In the genomic region with DNA sequence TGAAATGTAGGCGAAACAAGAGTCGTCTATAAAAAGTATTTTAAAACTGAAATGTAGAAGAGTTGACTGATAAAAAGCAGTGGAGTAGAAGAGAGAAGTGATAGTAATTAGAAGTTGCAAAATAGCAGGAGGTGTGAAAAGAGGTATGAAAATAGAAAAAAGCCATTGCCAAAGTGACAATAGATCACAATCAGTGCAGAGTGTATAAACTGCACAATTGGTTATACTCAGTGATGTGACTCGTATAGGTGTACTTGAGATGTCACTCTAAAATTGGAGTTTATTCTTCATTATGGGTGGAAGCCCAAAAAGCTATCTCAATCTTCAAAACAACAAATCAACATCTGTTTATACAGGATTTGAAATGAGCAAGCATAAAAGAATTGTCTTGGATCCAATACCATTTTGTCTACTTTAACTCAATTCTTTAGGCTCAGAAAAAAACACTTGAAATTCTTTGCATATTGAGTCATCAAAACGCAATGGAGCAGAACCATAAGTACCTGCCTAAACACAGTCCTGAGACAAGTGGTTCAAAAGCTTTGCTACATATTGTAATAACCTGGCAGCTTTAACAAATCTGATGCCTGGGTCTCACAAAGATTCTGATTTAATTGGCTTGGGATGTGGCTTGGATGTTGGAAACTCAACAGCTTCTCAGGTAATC, we compare ENCODE assay signal across 9 cellular contexts. TPM values are rescaled to one million over a fixed set of nuclear protein-coding genes. Genes with fewer than 3 reads are reported as not detected.
DNase-seq lines count a peak whose midpoint lies in the region; ATAC-seq and TF ChIP-seq lines count a peak whose summit lies in the region.
"Had no signal": no experiment of that assay in that cellular context is flagged by ENCODE, and none has a peak within 500 bp of the region (broad histone marks: within the 10 kb centered on the region; RNA-seq: fewer than 3 reads in every experiment).

No MANE protein-coding gene starts in this region.

- no peaks in the 10 kb centered on the region for H4K20me1 ChIP-seq in mammary epithelial cell (ENCODE audit: insufficient read depth, low read length)

- H3K36me3 ChIP-seq in mammary epithelial cell (ENCODE audit: insufficient read depth, low read length), result peaks cover 10% of the 10 kb centered on the region

- H3K9ac ChIP-seq in mammary epithelial cell (ENCODE audit: insufficient read depth, low read length), result no peak overlapping the region

- peaks cover 0 to 9% (median 4%) of the 10 kb centered on the region in 3 donors for H3K36me3 Mint-ChIP-seq in immature natural killer cell
- peaks cover 30% of the 10 kb centered on the region for H3K36me3 Mint-ChIP-seq in activated CD4-positive, alpha-beta T cell treated with anti-CD3 and anti-CD28 coated beads, Interleukin-2, amount 10 ng/mL, durations not matched to agents 24 days and 14 days (ENCODE audit: low read depth)

- ATAC-seq in GM21526 (IDR thresholded peaks at IDR 0.05; ENCODE audit: low FRiP score, unreplicated experiment), result peak; percentile 83

- H3K9me3 ChIP-seq in mammary epithelial cell (replicated peaks; ENCODE audit: insufficient read depth, low read length), result no peaks in the 10 kb centered on the region

- CTCF ChIA-PET in mammary epithelial cell (lab: Charles Lee; ENCODE audit: low non-redundant PET), result interaction anchor here (0.5 to 0.6 kb wide), 2 partner anchors 87 to 693 kb away, joined by 4 to 5 read pairs; no protein-coding TSS in a partner anchor

- TF ChIP-seq CTCF in mammary epithelial cell (conservative IDR thresholded peaks at IDR 0.05 in 1 of 2, IDR thresholded peaks at IDR 0.05 in 1 of 2; ENCODE audit: extremely low read depth in 1 of 2, insufficient read depth in 1 of 2, low read depth in 1 of 2, low read length in 2 of 2), result no peak

- H3K4me1 Mint-ChIP-seq in immature natural killer cell, result peaks cover 5 to 8% of the 10 kb centered on the region in 2 donors
- peaks cover 15% of the 10 kb centered on the region for H3K4me1 Mint-ChIP-seq in activated CD4-positive, alpha-beta T cell treated with anti-CD3 and anti-CD28 coated beads, Interleukin-2, amount 10 ng/mL, durations not matched to agents 24 days and 14 days

- no peak overlapping the region for H3K27ac Mint-ChIP-seq in immature natural killer cell
- no peak overlapping the region for H3K27ac Mint-ChIP-seq in activated CD4-positive, alpha-beta T cell treated with anti-CD3 and anti-CD28 coated beads, Interleukin-2, amount 10 ng/mL, durations not matched to agents 24 days and 14 days
- H3K27ac Mint-ChIP-seq: stimulated activated naive CD8-positive, alpha-beta T cell treated with anti-CD3 and anti-CD28 coated beads, Interleukin-15, Interleukin-2, amounts not matched to agents 100 ng/mL and 50 ng/mL, for 24 hours had no signal

- WGBS in mammary epithelial cell (ENCODE audit: low coverage, missing lambda C conversion rate), result 75% methylated on average over 4 of the region's 4 CpGs

- intact Hi-C loops in mammary epithelial cell (cut with micrococcal nuclease), result loop anchor here (1.0 kb wide), 1 partner anchor 9 kb away; the partner anchor contains the start of gene IKBIP
- intact Hi-C loops in posterior cingulate gyrus (cut with DNase I), result no loop called here
- intact Hi-C loops in activated CD4-positive, alpha-beta T cell treated with anti-CD3 and anti-CD28 coated beads, Interleukin-2, amount 10 ng/mL, durations not matched to agents 24 days and 14 days (cut with micrococcal nuclease), result no loop called here

- H3K4me1 ChIP-seq in mammary epithelial cell (ENCODE audit: insufficient read depth, low read length), result peaks cover 20% of the 10 kb centered on the region

- no peaks in the 10 kb centered on the region for H3K27me3 Mint-ChIP-seq in immature natural killer cell (ENCODE audit: low read depth in 3 of 3)
- H3K27me3 Mint-ChIP-seq in activated CD4-positive, alpha-beta T cell treated with anti-CD3 and anti-CD28 coated beads, Interleukin-2, amount 10 ng/mL, durations not matched to agents 24 days and 14 days, result no peaks in the 10 kb centered on the region
- H3K27me3 Mint-ChIP-seq: stimulated activated naive CD8-positive, alpha-beta T cell treated with anti-CD3 and anti-CD28 coated beads, Interleukin-15, Interleukin-2, amounts not matched to agents 100 ng/mL and 50 ng/mL, for 24 hours had no signal

- peaks cover 78% of the 10 kb centered on the region for H3K79me2 ChIP-seq in mammary epithelial cell (ENCODE audit: insufficient read depth, low read length)

- H2AFZ ChIP-seq in mammary epithelial cell (ENCODE audit: low read depth, low read length), result no peak overlapping the region

- in situ Hi-C loops in mammary epithelial cell (cut with MboI; ENCODE audit: low sequenced_read_pairs in 2 of 2), result no loop called here

- no peak overlapping the region for H3K4me3 Mint-ChIP-seq in immature natural killer cell
- no peak overlapping the region for H3K4me3 Mint-ChIP-seq in activated CD4-positive, alpha-beta T cell treated with anti-CD3 and anti-CD28 coated beads, Interleukin-2, amount 10 ng/mL, durations not matched to agents 24 days and 14 days
- H3K4me3 Mint-ChIP-seq: stimulated activated naive CD8-positive, alpha-beta T cell treated with anti-CD3 and anti-CD28 coated beads, Interleukin-15, Interleukin-2, amounts not matched to agents 100 ng/mL and 50 ng/mL, for 24 hours had no signal

- BruUV-seq in mammary epithelial cell (replicated peaks; lab: Mats Ljungman, UMichigan), result no TSS peak

- H3K4me2 ChIP-seq in mammary epithelial cell (ENCODE audit: insufficient read depth, low read depth, low read length), result peak overlapping the region; percentile 38

- no peaks in the 10 kb centered on the region for H3K9me3 Mint-ChIP-seq in immature natural killer cell
- H3K9me3 Mint-ChIP-seq in activated CD4-positive, alpha-beta T cell treated with anti-CD3 and anti-CD28 coated beads, Interleukin-2, amount 10 ng/mL, durations not matched to agents 24 days and 14 days, result no peaks in the 10 kb centered on the region
- H3K9me3 Mint-ChIP-seq: stimulated activated naive CD8-positive, alpha-beta T cell treated with anti-CD3 and anti-CD28 coated beads, Interleukin-15, Interleukin-2, amounts not matched to agents 100 ng/mL and 50 ng/mL, for 24 hours had no signal

- dilution Hi-C loops in mammary epithelial cell (cut with HindIII; ENCODE audit: low sequenced_read_pairs), result no loop called here

- DNase-seq in Daoy (ENCODE audit: low read depth) (peak; percentile 64), HT1080 (ENCODE audit: low read depth) (peak; percentile 74), mammary epithelial cell (peak; percentile 79), AML-193 (lab: John Stamatoyannopoulos, UW) (no peak), posterior cingulate gyrus (no peak), immature natural killer cell (no peak)
- no peak for DNase-seq in activated CD4-positive, alpha-beta T cell treated with anti-CD3 and anti-CD28 coated beads, Interleukin-2, amount 10 ng/mL, durations not matched to agents 24 days and 14 days

- no peaks in the 10 kb centered on the region for H3K27me3 ChIP-seq in mammary epithelial cell (ENCODE audit: insufficient read depth, low read length)

- H3K27ac ChIP-seq in mammary epithelial cell (ENCODE audit: insufficient read depth, low read depth, low read length), result peak overlapping the region; percentile 16

- no peak overlapping the region for H3K4me3 ChIP-seq in mammary epithelial cell (replicated peaks in 1 of 3; ENCODE audit: insufficient read depth in 1 of 3, low read depth in 2 of 3, low read length in 3 of 3)

RNA-seq across cellular contexts. Expression of gene IKBIP, which starts 8.8 kb away (rescaled TPM):
- total RNA-seq in Daoy (2014; rRNA removed; shearing (Covaris generic)), result 55.3 and 81.4 TPM in 2 replicates
- total RNA-seq in HT1080 (2014; rRNA removed; shearing (Covaris generic)), result 62.7 and 67.1 TPM in 2 replicates
- 73.6 and 84.5 TPM in 2 replicates for polyA plus RNA-seq in HT1080 (2015; cell fraction: cytosol; rRNA removed)
- 61.4 and 61.6 TPM in 2 replicates for polyA plus RNA-seq in HT1080 (2015; cell fraction: nucleus; rRNA removed)
- total RNA-seq in mammary epithelial cell, result 10 to 100 TPM; 46.2 TPM
- polyA plus RNA-seq in mammary epithelial cell, result 31.5 TPM
- 6.3 TPM for polyA minus RNA-seq in mammary epithelial cell
- polyA plus RNA-seq in immature natural killer cell, result 10 to 100 TPM in 1 of 3 donors, 1 to 10 TPM in 2; 6.7 to 13.5 (median 6.9) TPM
- 35.0 and 36.9 TPM in 2 replicates for total RNA-seq in activated CD4-positive, alpha-beta T cell treated with anti-CD3 and anti-CD28 coated beads, Interleukin-2, amount 10 ng/mL, durations not matched to agents 24 days and 14 days

RNA-seq across cellular contexts. Expression of gene APAF1, which starts 9.3 kb away (rescaled TPM):
- 13.3 and 14.9 TPM in 2 replicates for total RNA-seq in Daoy (2014; rRNA removed; shearing (Covaris generic))
- total RNA-seq in HT1080 (2014; rRNA removed; shearing (Covaris generic)), result 10.0 and 11.4 TPM in 2 replicates
- polyA plus RNA-seq in HT1080 (2015; cell fraction: cytosol; rRNA removed), result 8.2 and 13.2 TPM in 2 replicates
- 19.1 and 21.5 TPM in 2 replicates for polyA plus RNA-seq in HT1080 (2015; cell fraction: nucleus; rRNA removed)
- total RNA-seq in mammary epithelial cell, result 10 to 100 TPM; 17.0 to 18.0 TPM
- polyA plus RNA-seq in mammary epithelial cell, result 6.4 TPM
- polyA minus RNA-seq in mammary epithelial cell, result 15.2 TPM
- 10 to 100 TPM in 1 of 3 donors, 1 to 10 TPM in 2; 5.5 to 12.6 (median 7.3) TPM for polyA plus RNA-seq in immature natural killer cell
- total RNA-seq in activated CD4-positive, alpha-beta T cell treated with anti-CD3 and anti-CD28 coated beads, Interleukin-2, amount 10 ng/mL, durations not matched to agents 24 days and 14 days, result 19.9 and 20.7 TPM in 2 replicates

RNA-seq across cellular contexts. Expression of gene SLC25A3, which starts 42.3 kb away (rescaled TPM):
- 957 and 1,071 TPM in 2 replicates for total RNA-seq in Daoy (2014; rRNA removed; shearing (Covaris generic))
- total RNA-seq in HT1080 (2014; rRNA removed; shearing (Covaris generic)), result 912 and 979 TPM in 2 replicates
- polyA plus RNA-seq in HT1080 (2015; cell fraction: cytosol; rRNA removed), result 894 and 967 TPM in 2 replicates
- polyA plus RNA-seq in HT1080 (2015; cell fraction: nucleus; rRNA removed), result 768 and 826 TPM in 2 replicates
- total RNA-seq in mammary epithelial cell, result 100 to 1,000 TPM; 591 to 639 TPM
- polyA plus RNA-seq in mammary epithelial cell (790 TPM), immature natural killer cell (100 to 1,000 TPM; 238 to 406 (median 286) TPM)
- polyA minus RNA-seq in mammary epithelial cell, result 827 TPM
- 598 and 612 TPM in 2 replicates for total RNA-seq in activated CD4-positive, alpha-beta T cell treated with anti-CD3 and anti-CD28 coated beads, Interleukin-2, amount 10 ng/mL, durations not matched to agents 24 days and 14 days

Comparison
In these comparisons a context has a peak if more than half of its experiments do, and no peak if none do; other contexts are left out.
1. DNase-seq: peak in Daoy (single experiment), HT1080 (single experiment) and mammary epithelial cell (single experiment); none in AML-193 (0 of 2), posterior cingulate gyrus (0 of 10), immature natural killer cell (0 of 3) and activated CD4-positive, alpha-beta T cell treated with anti-CD3 and anti-CD28 coated beads, Interleukin-2, amount 10 ng/mL, durations not matched to agents 24 days and 14 days (single experiment).